ENCODE assay signal across 17 cellular contexts in genomic region chr20:17816804-17817590, GRCh38.
DNase-seq lines count a peak whose midpoint lies in the region; ATAC-seq, FAIRE-seq and TF ChIP-seq lines count a peak whose summit lies in the region.
"Had no signal": no experiment of that assay in that cellular context is flagged by ENCODE, and none has a peak within 500 bp of the region (broad histone marks: within the 10 kb centered on the region; RNA-seq: fewer than 3 reads in every experiment).

No MANE protein-coding gene starts in this region.

- H3K9ac ChIP-seq in HepG2 (ENCODE audit: insufficient read depth, low read depth, low read length), result no peak overlapping the region
- H3K9ac ChIP-seq: BLaER1 treated with 17β-estradiol and CSF1 and Interleukin-3, amounts not matched to agents 10 nM and 100 nM had no signal

- no peak overlapping the region for H3K4me2 ChIP-seq in HepG2 (ENCODE audit: low read depth, low read length)
- H3K4me2 ChIP-seq: BLaER1 treated with 17β-estradiol and CSF1 and Interleukin-3, amounts not matched to agents 10 nM and 100 nM had no signal

- intact Hi-C loops in HepG2 (cut with micrococcal nuclease; ENCODE audit: unreplicated experiment), result no loop called here
- intact Hi-C loops in right lobe of liver (cut with DNase I), result no loop called here
- intact Hi-C loops in activated T-helper 1 cell treated with anti-CD3 and anti-CD28 coated beads, Interleukin-12 subunit alpha, Interleukin-12 subunit beta, Interleukin-2, Interleukin-4 antibody, amounts not matched to agents 30 ng/mL and 10 ng/mL and 1 ng/mL, durations not matched to agents 14 hours and 24 hours and 36 hours (cut with micrococcal nuclease), result no loop called here

- H3K4me3 ChIP-seq in HepG2 (replicated peaks in 1 of 3; ENCODE audit: insufficient read depth in 1 of 3, low read depth in 2 of 3, low read length in 3 of 3) (no peak overlapping the region), right lobe of liver (no peak overlapping the region)
- H3K4me3 ChIP-seq: BLaER1 treated with 17β-estradiol and CSF1 and Interleukin-3, amounts not matched to agents 10 nM and 100 nM had no signal

- no peak overlapping the region for H3K4me3 Mint-ChIP-seq in central memory CD8-positive, alpha-beta T cell
- no peak overlapping the region for H3K4me3 Mint-ChIP-seq in nephron progenitor cell
- no peak overlapping the region for H3K4me3 Mint-ChIP-seq in T-helper 2 cell treated with Interferon-gamma antibody and Interleukin-4, amounts not matched to agents 5 μg/mL and 100 μg/mL, for 36 hours
- no peak overlapping the region for H3K4me3 Mint-ChIP-seq in activated T-helper 1 cell treated with anti-CD3 and anti-CD28 coated beads, Interleukin-12 subunit alpha, Interleukin-12 subunit beta, Interleukin-2, Interleukin-4 antibody, amounts not matched to agents 30 ng/mL and 10 ng/mL and 1 ng/mL, durations not matched to agents 14 hours and 24 hours and 36 hours
- H3K4me3 Mint-ChIP-seq: CD8-positive, alpha-beta memory T cell had no signal

- TF ChIP-seq RAD21 in HepG2 (CRISPR knock-in tag; IDR thresholded peaks at IDR 0.05), result no peak

- H2AFZ ChIP-seq in HepG2 (ENCODE audit: low read length), result no peak overlapping the region

- no peaks in the 10 kb centered on the region for H4K20me1 ChIP-seq in HepG2 (ENCODE audit: insufficient read depth, low read length)
- H4K20me1 ChIP-seq: BLaER1 treated with 17β-estradiol and CSF1 and Interleukin-3, amounts not matched to agents 10 nM and 100 nM had no signal

- H3K27ac Mint-ChIP-seq in central memory CD8-positive, alpha-beta T cell (ENCODE audit: low read depth), result peak overlapping the region; percentile 42
- H3K27ac Mint-ChIP-seq in nephron progenitor cell, result peak overlapping the region; percentile 8
- no peak overlapping the region for H3K27ac Mint-ChIP-seq in T-helper 2 cell treated with Interferon-gamma antibody and Interleukin-4, amounts not matched to agents 5 μg/mL and 100 μg/mL, for 36 hours
- no peak overlapping the region for H3K27ac Mint-ChIP-seq in activated T-helper 1 cell treated with anti-CD3 and anti-CD28 coated beads, Interleukin-12 subunit alpha, Interleukin-12 subunit beta, Interleukin-2, Interleukin-4 antibody, amounts not matched to agents 30 ng/mL and 10 ng/mL and 1 ng/mL, durations not matched to agents 14 hours and 24 hours and 36 hours

- H3K27ac ChIP-seq in HepG2 (ENCODE audit: extremely low read length, insufficient read depth, low read length), result no peak overlapping the region
- H3K27ac ChIP-seq in right lobe of liver, result no peak overlapping the region
- H3K27ac ChIP-seq: BLaER1 treated with 17β-estradiol and CSF1 and Interleukin-3, amounts not matched to agents 10 nM and 100 nM had no signal

- H3K27me3 Mint-ChIP-seq in central memory CD8-positive, alpha-beta T cell, result no peaks in the 10 kb centered on the region
- H3K27me3 Mint-ChIP-seq in nephron progenitor cell (ENCODE audit: low read depth, poor library complexity), result peaks cover 12% of the 10 kb centered on the region
- H3K27me3 Mint-ChIP-seq in T-helper 2 cell treated with Interferon-gamma antibody and Interleukin-4, amounts not matched to agents 5 μg/mL and 100 μg/mL, for 36 hours (ENCODE audit: low read depth), result peaks cover 2% of the 10 kb centered on the region
- peaks cover 2% of the 10 kb centered on the region for H3K27me3 Mint-ChIP-seq in activated T-helper 1 cell treated with anti-CD3 and anti-CD28 coated beads, Interleukin-12 subunit alpha, Interleukin-12 subunit beta, Interleukin-2, Interleukin-4 antibody, amounts not matched to agents 30 ng/mL and 10 ng/mL and 1 ng/mL, durations not matched to agents 14 hours and 24 hours and 36 hours (ENCODE audit: insufficient read depth)
- H3K27me3 Mint-ChIP-seq: CD8-positive, alpha-beta memory T cell had no signal

- 0 out of 2 replicates have a peak, but pooled peaks cover 6% of the 10 kb centered on the region for H3K9me3 ChIP-seq in HepG2 (ENCODE audit: low read length)
- H3K9me3 ChIP-seq in right lobe of liver, result no peaks in the 10 kb centered on the region

- peaks cover 9 to 29% of the 10 kb centered on the region in 2 experiments; a peak in 4 of 5 replicates for H3K27me3 ChIP-seq in HepG2 (ENCODE audit: control insufficient read depth in 1 of 2, insufficient read depth in 2 of 2, low read length in 2 of 2)
- no peaks in the 10 kb centered on the region for H3K27me3 ChIP-seq in right lobe of liver
- H3K27me3 ChIP-seq: BLaER1 treated with 17β-estradiol and CSF1 and Interleukin-3, amounts not matched to agents 10 nM and 100 nM had no signal

- 51% methylated on average over 13 of the region's 13 CpGs for WGBS in HepG2 (ENCODE audit: low lambda C conversion rate)
- 86% methylated on average over 3 of the region's 13 CpGs for WGBS in right lobe of liver (ENCODE audit: insufficient coverage, low coverage, low lambda C conversion rate, missing lambda C conversion rate)

- H3K79me2 ChIP-seq in HepG2 (ENCODE audit: insufficient read depth, low read length), result no peaks in the 10 kb centered on the region

- H3K36me3 ChIP-seq in HepG2 (replicated peaks in 1 of 2; ENCODE audit: control insufficient read depth in 1 of 2, insufficient read depth in 2 of 2, low read length in 2 of 2) (no peaks in the 10 kb centered on the region), right lobe of liver (no peaks in the 10 kb centered on the region)
- H3K36me3 ChIP-seq: BLaER1 treated with 17β-estradiol and CSF1 and Interleukin-3, amounts not matched to agents 10 nM and 100 nM had no signal

- DNase-seq in HepG2 (ENCODE audit: low spot score) (no peak), right lobe of liver (no peak), nephron progenitor cell (no peak)
- no peak for DNase-seq in central memory CD8-positive, alpha-beta T cell (ENCODE audit: low spot score in 2 of 2)
- no peak for DNase-seq in T-helper 2 cell treated with Interferon-gamma antibody and Interleukin-4, amounts not matched to agents 5 μg/mL and 100 μg/mL, for 36 hours (ENCODE audit: low spot score)
- DNase-seq in activated T-helper 1 cell treated with anti-CD3 and anti-CD28 coated beads, Interleukin-12 subunit alpha, Interleukin-12 subunit beta, Interleukin-2, Interleukin-4 antibody, amounts not matched to agents 30 ng/mL and 10 ng/mL and 1 ng/mL, durations not matched to agents 14 hours and 24 hours and 36 hours (ENCODE audit: low spot score), result no peak
- DNase-seq: 8988T; CD8-positive, alpha-beta memory T cell; H7; NCI-H1417 treated with DMSO at 0.1 percent for 48 hours; NCI-H2029 treated with DMSO at 0.1 percent for 48 hours; NCI-H2171 treated with DMSO at 0.1 percent for 48 hours; NCI-H510A had no signal

- TF ChIP-seq CTCF in HepG2 (CRISPR knock-in tag; IDR thresholded peaks at IDR 0.05), result no peak
- TF ChIP-seq CTCF in right lobe of liver (IDR thresholded peaks at IDR 0.05), result no peak
- no peak for TF ChIP-seq CTCF in nephron progenitor cell (IDR thresholded peaks at IDR 0.05)

- ATAC-seq in HepG2 (peak; percentile 74), right lobe of liver (no peak), HG03432 (IDR thresholded peaks at IDR 0.05; ENCODE audit: unreplicated experiment) (no peak), GM19463 (IDR thresholded peaks at IDR 0.05; ENCODE audit: unreplicated experiment) (no peak)
- no peak for ATAC-seq in central memory CD8-positive, alpha-beta T cell (replicated peaks; ENCODE audit: extremely low read depth, poor library complexity, severe bottlenecking)
- ATAC-seq: Panc1 had no signal

- POLR2A ChIA-PET in HepG2 (lab: Yijun Ruan, JAX), result no interaction called here

- no peaks in the 10 kb centered on the region for H3K4me1 Mint-ChIP-seq in central memory CD8-positive, alpha-beta T cell
- H3K4me1 Mint-ChIP-seq in nephron progenitor cell, result peaks cover 21% of the 10 kb centered on the region
- no peaks in the 10 kb centered on the region for H3K4me1 Mint-ChIP-seq in T-helper 2 cell treated with Interferon-gamma antibody and Interleukin-4, amounts not matched to agents 5 μg/mL and 100 μg/mL, for 36 hours (ENCODE audit: low read depth)
- H3K4me1 Mint-ChIP-seq in activated T-helper 1 cell treated with anti-CD3 and anti-CD28 coated beads, Interleukin-12 subunit alpha, Interleukin-12 subunit beta, Interleukin-2, Interleukin-4 antibody, amounts not matched to agents 30 ng/mL and 10 ng/mL and 1 ng/mL, durations not matched to agents 14 hours and 24 hours and 36 hours (ENCODE audit: low read depth), result no peaks in the 10 kb centered on the region
- H3K4me1 Mint-ChIP-seq: CD8-positive, alpha-beta memory T cell had no signal

- CTCF ChIA-PET in HepG2 (lab: Yijun Ruan, JAX; ENCODE audit: low intra/inter-chr PET ratio, low total read pairs), result no interaction called here

- BruUV-seq in HepG2 (replicated peaks; lab: Mats Ljungman, UMichigan), result no TSS peak

- peaks cover 6% of the 10 kb centered on the region for H3K9me3 Mint-ChIP-seq in central memory CD8-positive, alpha-beta T cell
- peaks cover 5% of the 10 kb centered on the region for H3K9me3 Mint-ChIP-seq in nephron progenitor cell
- peaks cover 5% of the 10 kb centered on the region for H3K9me3 Mint-ChIP-seq in T-helper 2 cell treated with Interferon-gamma antibody and Interleukin-4, amounts not matched to agents 5 μg/mL and 100 μg/mL, for 36 hours
- H3K9me3 Mint-ChIP-seq in activated T-helper 1 cell treated with anti-CD3 and anti-CD28 coated beads, Interleukin-12 subunit alpha, Interleukin-12 subunit beta, Interleukin-2, Interleukin-4 antibody, amounts not matched to agents 30 ng/mL and 10 ng/mL and 1 ng/mL, durations not matched to agents 14 hours and 24 hours and 36 hours, result peaks cover 3% of the 10 kb centered on the region

- in situ Hi-C loops in HepG2 (cut with HindIII; ENCODE audit: extremely low pct_ligation_motif_present, low pct_unique_long_range_greater_than_20kb), result no loop called here

- no peak for FAIRE-seq in HepG2 (lab: Jason Lieb, UNC)

- no peak for TF ChIP-seq POLR2A in HepG2 (IDR thresholded peaks at IDR 0.05; ENCODE audit: insufficient read depth in 1 of 2, low read depth in 2 of 2, low read length in 2 of 2)
- no peak for TF ChIP-seq POLR2A in right lobe of liver (IDR thresholded peaks at IDR 0.05)

- H3K4me1 ChIP-seq in HepG2 (ENCODE audit: insufficient read depth, low read length), result peaks cover 45% of the 10 kb centered on the region
- peaks cover 0 to 6% (median under 1%) of the 10 kb centered on the region in 4 donors for H3K4me1 ChIP-seq in right lobe of liver

- H3K36me3 Mint-ChIP-seq in central memory CD8-positive, alpha-beta T cell (ENCODE audit: insufficient read depth), result peaks cover 2% of the 10 kb centered on the region
- H3K36me3 Mint-ChIP-seq in nephron progenitor cell (ENCODE audit: low read depth), result no peaks in the 10 kb centered on the region
- H3K36me3 Mint-ChIP-seq in T-helper 2 cell treated with Interferon-gamma antibody and Interleukin-4, amounts not matched to agents 5 μg/mL and 100 μg/mL, for 36 hours (ENCODE audit: low read depth), result no peaks in the 10 kb centered on the region
- no peaks in the 10 kb centered on the region for H3K36me3 Mint-ChIP-seq in activated T-helper 1 cell treated with anti-CD3 and anti-CD28 coated beads, Interleukin-12 subunit alpha, Interleukin-12 subunit beta, Interleukin-2, Interleukin-4 antibody, amounts not matched to agents 30 ng/mL and 10 ng/mL and 1 ng/mL, durations not matched to agents 14 hours and 24 hours and 36 hours (ENCODE audit: low read depth)

- no peak for TF ChIP-seq EP300 in HepG2 (IDR thresholded peaks at IDR 0.05; ENCODE audit: low read depth in 2 of 2, low read length in 2 of 2)
- TF ChIP-seq EP300 in HepG2 (CRISPR knock-in tag; IDR thresholded peaks at IDR 0.05; ENCODE audit: borderline replicate concordance), result no peak

Comparison
In these comparisons a context has a peak if more than half of its experiments do, and no peak if none do; other contexts are left out.
1. H3K27ac Mint-ChIP-seq: peak in central memory CD8-positive, alpha-beta T cell (single experiment) and nephron progenitor cell (single experiment); none in T-helper 2 cell treated with Interferon-gamma antibody and Interleukin-4, amounts not matched to agents 5 μg/mL and 100 μg/mL, for 36 hours (single experiment) and activated T-helper 1 cell treated with anti-CD3 and anti-CD28 coated beads, Interleukin-12 subunit alpha, Interleukin-12 subunit beta, Interleukin-2, Interleukin-4 antibody, amounts not matched to agents 30 ng/mL and 10 ng/mL and 1 ng/mL, durations not matched to agents 14 hours and 24 hours and 36 hours (single experiment).